ENCODE assay signal across 33 cellular contexts in genomic region chr5:122355324-122355723, GRCh38. TPM values are rescaled to one million over a fixed set of nuclear protein-coding genes. Genes with fewer than 3 reads are reported as not detected.
"Had no signal": no experiment of that assay in that cellular context is flagged by ENCODE, and none has a peak within 500 bp of the region (broad histone marks: within the 10 kb centered on the region; RNA-seq: fewer than 3 reads in every experiment).

No MANE protein-coding gene starts in this region.

- H3K4me3 ChIP-seq: ascending aorta, breast epithelium, cardiac muscle cell, colonic mucosa had no signal

- H3K4me3 Mint-ChIP-seq: activated B cell treated with CpG ODN at 0.5 μM for 24 hours; activated CD4-positive, alpha-beta memory T cell treated with anti-CD3 and anti-CD28 coated beads for 36 hours; activated CD4-positive, alpha-beta T cell treated with anti-CD3 and anti-CD28 coated beads for 36 hours; activated CD4-positive, alpha-beta T cell treated with anti-CD3 and anti-CD28 coated beads, Interleukin-2, amount 10 ng/mL, durations not matched to agents 24 days and 14 days; activated CD8-positive, alpha-beta memory T cell treated with anti-CD3 and anti-CD28 coated beads, Interleukin-2, amount 10 ng/mL, durations not matched to agents 7 days and 5 days; activated CD8-positive, alpha-beta T cell treated with anti-CD3 and anti-CD28 coated beads, Interleukin-2, amount 10 ng/mL, durations not matched to agents 7 days and 5 days; activated naive CD4-positive, alpha-beta T cell treated with anti-CD3 and anti-CD28 coated beads, Interleukin-2, amount 10 ng/mL, durations not matched to agents 7 days and 5 days; activated naive CD8-positive, alpha-beta T cell treated with anti-CD3 and anti-CD28 coated beads, Interleukin-2, amount 10 ng/mL, durations not matched to agents 7 days and 5 days; activated T-helper 1 cell treated with anti-CD3 and anti-CD28 coated beads, Interleukin-12 subunit alpha, Interleukin-12 subunit beta, Interleukin-2, Interleukin-4 antibody, amounts not matched to agents 30 ng/mL and 10 ng/mL and 1 ng/mL, durations not matched to agents 14 hours and 24 hours and 36 hours; endodermal cell had no signal

- ATAC-seq: activated CD4-positive, alpha-beta T cell treated with anti-CD3 and anti-CD28 coated beads for 36 hours; activated CD8-positive, alpha-beta memory T cell treated with anti-CD3 and anti-CD28 coated beads, Interleukin-2, amount 10 ng/mL, durations not matched to agents 7 days and 5 days; activated CD8-positive, alpha-beta T cell treated with anti-CD3 and anti-CD28 coated beads, Interleukin-2, amount 10 ng/mL, durations not matched to agents 7 days and 5 days; activated naive CD4-positive, alpha-beta T cell treated with anti-CD3 and anti-CD28 coated beads, Interleukin-2, amount 50 U/mL, for 72 hours; esophagus mucosa had no signal

- H3K36me3 Mint-ChIP-seq: activated CD4-positive, alpha-beta memory T cell treated with anti-CD3 and anti-CD28 coated beads for 36 hours; activated CD8-positive, alpha-beta memory T cell treated with anti-CD3 and anti-CD28 coated beads, Interleukin-2, amount 10 ng/mL, durations not matched to agents 7 days and 5 days; activated naive CD4-positive, alpha-beta T cell treated with anti-CD3 and anti-CD28 coated beads, Interleukin-2, amount 10 ng/mL, durations not matched to agents 7 days and 5 days; activated naive CD4-positive, alpha-beta T cell treated with anti-CD3 and anti-CD28 coated beads, Interleukin-2, amount 50 U/mL, for 72 hours; activated naive CD8-positive, alpha-beta T cell treated with anti-CD3 and anti-CD28 coated beads, Interleukin-2, amount 10 ng/mL, durations not matched to agents 7 days and 5 days had no signal

- H3K36me3 ChIP-seq: ascending aorta, breast epithelium, cardiac muscle cell, colonic mucosa had no signal

- H3K4me1 Mint-ChIP-seq: activated B cell treated with CpG ODN at 0.5 μM for 24 hours; activated CD4-positive, alpha-beta T cell treated with anti-CD3 and anti-CD28 coated beads for 36 hours; activated CD4-positive, alpha-beta T cell treated with anti-CD3 and anti-CD28 coated beads, Interleukin-2, amount 10 ng/mL, durations not matched to agents 24 days and 14 days; activated CD8-positive, alpha-beta memory T cell treated with anti-CD3 and anti-CD28 coated beads, Interleukin-2, amount 10 ng/mL, durations not matched to agents 7 days and 5 days; activated naive CD4-positive, alpha-beta T cell treated with anti-CD3 and anti-CD28 coated beads, Interleukin-2, amount 10 ng/mL, durations not matched to agents 7 days and 5 days; activated naive CD8-positive, alpha-beta T cell treated with anti-CD3 and anti-CD28 coated beads, Interleukin-2, amount 10 ng/mL, durations not matched to agents 7 days and 5 days had no signal

- H3K4me1 ChIP-seq: ascending aorta, breast epithelium, colonic mucosa had no signal

- H3K9me3 Mint-ChIP-seq: activated B cell treated with CpG ODN at 0.5 μM for 24 hours; activated CD4-positive, alpha-beta memory T cell treated with anti-CD3 and anti-CD28 coated beads for 36 hours; activated CD4-positive, alpha-beta T cell treated with anti-CD3 and anti-CD28 coated beads, Interleukin-2, amount 10 ng/mL, durations not matched to agents 24 days and 14 days; activated naive CD4-positive, alpha-beta T cell treated with anti-CD3 and anti-CD28 coated beads, Interleukin-2, amount 10 ng/mL, durations not matched to agents 7 days and 5 days; activated naive CD8-positive, alpha-beta T cell treated with anti-CD3 and anti-CD28 coated beads, Interleukin-2, amount 10 ng/mL, durations not matched to agents 7 days and 5 days; activated T-helper 1 cell treated with anti-CD3 and anti-CD28 coated beads, Interleukin-12 subunit alpha, Interleukin-12 subunit beta, Interleukin-2, Interleukin-4 antibody, amounts not matched to agents 30 ng/mL and 10 ng/mL and 1 ng/mL, durations not matched to agents 14 hours and 24 hours and 36 hours; activated T-helper 2 cell treated with anti-CD3 and anti-CD28 coated beads, Interferon-gamma antibody, Interleukin-2, Interleukin-4, amounts not matched to agents 10 μg/mL and 5 μg/mL and 100 μg/mL, durations not matched to agents 14 hours and 24 hours and 36 hours; brain; endodermal cell had no signal

- H3K27ac Mint-ChIP-seq: activated B cell treated with CpG ODN at 0.5 μM for 24 hours; activated CD4-positive, alpha-beta memory T cell treated with anti-CD3 and anti-CD28 coated beads for 36 hours; activated CD4-positive, alpha-beta T cell treated with anti-CD3 and anti-CD28 coated beads for 36 hours; activated CD4-positive, alpha-beta T cell treated with anti-CD3 and anti-CD28 coated beads, Interleukin-2, amount 10 ng/mL, durations not matched to agents 24 days and 14 days; activated CD8-positive, alpha-beta memory T cell treated with anti-CD3 and anti-CD28 coated beads, Interleukin-2, amount 10 ng/mL, durations not matched to agents 7 days and 5 days; activated CD8-positive, alpha-beta T cell treated with anti-CD3 and anti-CD28 coated beads, Interleukin-2, amount 10 ng/mL, durations not matched to agents 7 days and 5 days; activated naive CD4-positive, alpha-beta T cell treated with anti-CD3 and anti-CD28 coated beads, Interleukin-2, amount 10 ng/mL, durations not matched to agents 7 days and 5 days; activated naive CD4-positive, alpha-beta T cell treated with anti-CD3 and anti-CD28 coated beads, Interleukin-2, amount 50 U/mL, for 72 hours; activated naive CD8-positive, alpha-beta T cell treated with anti-CD3 and anti-CD28 coated beads, Interleukin-2, amount 10 ng/mL, durations not matched to agents 7 days and 5 days; activated T-helper 1 cell treated with anti-CD3 and anti-CD28 coated beads, Interleukin-12 subunit alpha, Interleukin-12 subunit beta, Interleukin-2, Interleukin-4 antibody, amounts not matched to agents 30 ng/mL and 10 ng/mL and 1 ng/mL, durations not matched to agents 14 hours and 24 hours and 36 hours; activated T-helper 2 cell treated with anti-CD3 and anti-CD28 coated beads, Interferon-gamma antibody, Interleukin-2, Interleukin-4, amounts not matched to agents 10 μg/mL and 5 μg/mL and 100 μg/mL, durations not matched to agents 14 hours and 24 hours and 36 hours; endodermal cell had no signal

- H3K27me3 Mint-ChIP-seq: activated B cell treated with CpG ODN at 0.5 μM for 24 hours; activated CD4-positive, alpha-beta memory T cell treated with anti-CD3 and anti-CD28 coated beads for 36 hours; activated CD4-positive, alpha-beta T cell treated with anti-CD3 and anti-CD28 coated beads, Interleukin-2, amount 10 ng/mL, durations not matched to agents 24 days and 14 days; activated CD8-positive, alpha-beta memory T cell treated with anti-CD3 and anti-CD28 coated beads, Interleukin-2, amount 10 ng/mL, durations not matched to agents 7 days and 5 days; activated naive CD4-positive, alpha-beta T cell treated with anti-CD3 and anti-CD28 coated beads, Interleukin-2, amount 10 ng/mL, durations not matched to agents 7 days and 5 days; activated naive CD8-positive, alpha-beta T cell treated with anti-CD3 and anti-CD28 coated beads, Interleukin-2, amount 10 ng/mL, durations not matched to agents 7 days and 5 days had no signal

- H3K9me3 ChIP-seq: ascending aorta, breast epithelium, colonic mucosa had no signal

- DNase-seq: activated B cell treated with CpG ODN at 0.5 μM for 24 hours; activated CD4-positive, alpha-beta memory T cell treated with anti-CD3 and anti-CD28 coated beads for 36 hours; activated CD4-positive, alpha-beta T cell treated with anti-CD3 and anti-CD28 coated beads for 36 hours; activated CD4-positive, alpha-beta T cell treated with anti-CD3 and anti-CD28 coated beads, Interleukin-2, amount 10 ng/mL, durations not matched to agents 24 days and 14 days; activated CD4-positive, CD25-positive, alpha-beta regulatory T cell treated with anti-CD3 and anti-CD28 coated beads, Interleukin-2, amount 50 U/mL, for 72 hours; activated CD8-positive, alpha-beta memory T cell treated with anti-CD3 and anti-CD28 coated beads, Interleukin-2, amount 10 ng/mL, durations not matched to agents 7 days and 5 days; activated CD8-positive, alpha-beta memory T cell treated with anti-CD3 and anti-CD28 coated beads, Interleukin-2, amount 50 U/mL, for 4 hours; activated CD8-positive, alpha-beta T cell treated with anti-CD3 and anti-CD28 coated beads, Interleukin-2, amount 10 ng/mL, durations not matched to agents 7 days and 5 days; activated gamma-delta T cell; activated naive CD4-positive, alpha-beta T cell; activated naive CD4-positive, alpha-beta T cell treated with anti-CD3 and anti-CD28 coated beads, Interleukin-2, amount 10 ng/mL, durations not matched to agents 7 days and 5 days; activated naive CD8-positive, alpha-beta T cell treated with anti-CD3 and anti-CD28 coated beads, Interleukin-2, amount 10 ng/mL, durations not matched to agents 7 days and 5 days; activated T-cell treated with anti-CD3 and anti-CD28 coated beads, Interleukin-2, amount 50 U/mL, for 1 hour; activated T-cell treated with anti-CD3 and anti-CD28 coated beads, Interleukin-2, amount 50 U/mL, for 48 hours; central memory CD4-positive, alpha-beta T cell; cerebellar nuclear complex; colonic mucosa; effector memory CD4-positive, alpha-beta T cell; endodermal cell; foreskin fibroblast; head of caudate nucleus; T-helper 2 cell had no signal

- H3K27ac ChIP-seq: ascending aorta, breast epithelium, cardiac muscle cell, colonic mucosa, VCaP had no signal

RNA-seq across cellular contexts. Expression of gene SNCAIP, which starts 43.3 kb away (rescaled TPM):
- total RNA-seq: activated B cell treated with CpG ODN at 0.5 μM for 24 hours; activated CD4-positive, alpha-beta memory T cell treated with anti-CD3 and anti-CD28 coated beads for 36 hours; activated CD4-positive, alpha-beta T cell treated with anti-CD3 and anti-CD28 coated beads for 36 hours; activated CD4-positive, alpha-beta T cell treated with anti-CD3 and anti-CD28 coated beads, Interleukin-2, amount 10 ng/mL, durations not matched to agents 24 days and 14 days; activated CD8-positive, alpha-beta memory T cell treated with anti-CD3 and anti-CD28 coated beads for 36 hours; activated CD8-positive, alpha-beta memory T cell treated with anti-CD3 and anti-CD28 coated beads, Interleukin-2, amount 10 ng/mL, durations not matched to agents 7 days and 5 days; activated CD8-positive, alpha-beta T cell treated with anti-CD3 and anti-CD28 coated beads, Interleukin-2, amount 10 ng/mL, durations not matched to agents 7 days and 5 days; activated naive CD4-positive, alpha-beta T cell treated with anti-CD3 and anti-CD28 coated beads, Interleukin-2, amount 50 U/mL, for 72 hours; activated naive CD8-positive, alpha-beta T cell treated with anti-CD3 and anti-CD28 coated beads, Interleukin-2, amount 10 ng/mL, durations not matched to agents 7 days and 5 days; activated T-helper 1 cell treated with anti-CD3 and anti-CD28 coated beads, Interleukin-12 subunit alpha, Interleukin-12 subunit beta, Interleukin-2, Interleukin-4 antibody, amounts not matched to agents 30 ng/mL and 10 ng/mL and 1 ng/mL, durations not matched to agents 14 hours and 24 hours and 36 hours; activated T-helper 2 cell treated with anti-CD3 and anti-CD28 coated beads, Interferon-gamma antibody, Interleukin-2, Interleukin-4, amounts not matched to agents 10 μg/mL and 5 μg/mL and 100 μg/mL, durations not matched to agents 14 hours and 24 hours and 36 hours; T-helper 1 cell treated with Interleukin-12 subunit alpha and Interleukin-12 subunit beta and Interleukin-4 antibody, amounts not matched to agents 30 ng/mL and 1 ng/mL, for 36 hours had no signal
